In the genomic region with DNA sequence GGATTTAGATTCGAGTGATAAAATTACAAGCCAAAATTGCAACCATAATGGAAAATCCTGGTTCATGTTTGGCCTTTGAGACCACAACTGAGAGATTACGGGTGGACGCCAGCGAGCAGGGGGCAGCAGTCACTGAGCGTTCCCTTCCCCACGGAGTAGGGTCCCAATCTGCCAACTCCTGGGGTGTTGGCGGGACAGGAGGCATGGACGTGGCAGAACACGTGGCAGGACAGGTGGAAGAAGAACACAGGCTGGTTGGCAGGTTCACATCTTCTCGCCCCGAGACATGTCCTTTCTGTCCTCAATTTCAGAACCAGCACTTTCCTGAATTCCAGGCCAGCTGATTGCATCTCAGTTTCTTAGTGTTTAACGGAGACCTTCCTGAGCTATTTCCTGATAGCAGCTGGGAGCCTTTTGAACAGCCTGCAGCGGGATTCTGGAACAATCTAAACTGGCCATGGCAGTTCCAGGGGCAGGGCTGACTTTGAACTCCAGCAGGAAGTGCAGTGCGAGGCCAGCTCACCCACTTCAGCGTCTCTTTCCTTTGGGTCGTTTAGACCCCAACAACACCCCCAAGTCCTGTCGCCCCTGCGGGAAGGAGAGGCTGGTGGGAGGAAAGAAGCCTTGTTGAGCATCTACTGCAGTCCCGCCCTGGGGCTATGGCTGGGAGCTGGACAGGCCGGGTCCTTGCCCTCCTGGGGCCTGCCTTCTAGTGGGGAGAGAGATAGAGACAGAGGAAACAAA, we compare ENCODE assay signal across 21 cellular contexts.
A peak's percentile ranks its signal among the peaks of the same experiment; 100 is the strongest.
DNase-seq lines count a peak whose midpoint lies in the region; ATAC-seq and TF ChIP-seq lines count a peak whose summit lies in the region.
"Had no signal": no experiment of that assay in that cellular context is flagged by ENCODE, and none has a peak within 500 bp of the region (broad histone marks: within the 10 kb centered on the region; RNA-seq: fewer than 3 reads in every experiment).

No MANE protein-coding gene starts in this region.

- dilution Hi-C loops in IMR-90 (cut with HindIII; ENCODE audit: low sequenced_read_pairs, unreplicated experiment): no loop called here

- no peak overlapping the region for H3K9ac ChIP-seq in IMR-90 (ENCODE audit: low read depth, low read length)
- H3K9ac ChIP-seq: GM23248 had no signal

- DNase-seq in IMR-90: no peak
- no peak for DNase-seq in endothelial cell (ENCODE audit: low spot score)
- DNase-seq in lower lobe of right lung: no peak
- DNase-seq in upper lobe of right lung: no peak
- no peak for DNase-seq in GM19240 (ENCODE audit: insufficient read length, low spot score)
- DNase-seq in HT-29 (ENCODE audit: low spot score): no peak
- DNase-seq: DMS53, GM23248, HCEC 1CT, MV-4-11, NCI-H1105 treated with DMSO at 0.1 percent for 48 hours, NCI-H2029 treated with DMSO at 0.1 percent for 48 hours, NCI-H345, NCI-H524, Peyer's patch, SJCRH30 had no signal

- H3K4me3 Mint-ChIP-seq in endothelial cell (ENCODE audit: unreplicated experiment): no peak overlapping the region
- H3K4me3 Mint-ChIP-seq: B cell, IgD-negative memory B cell had no signal

- peaks cover 10% of the 10 kb centered on the region for H3K36me3 Mint-ChIP-seq in endothelial cell (ENCODE audit: low read depth, unreplicated experiment)
- H3K36me3 Mint-ChIP-seq: IgD-negative memory B cell had no signal

- H3K4me1 ChIP-seq in IMR-90 (ENCODE audit: control insufficient read depth, insufficient read depth, low read length): peaks cover 32% of the 10 kb centered on the region
- H3K4me1 ChIP-seq in lower lobe of right lung: no peaks in the 10 kb centered on the region
- no peaks in the 10 kb centered on the region for H3K4me1 ChIP-seq in upper lobe of right lung
- H3K4me1 ChIP-seq: A549, Peyer's patch had no signal

- no peak for TF ChIP-seq RAD21 in IMR-90 (IDR thresholded peaks at IDR 0.05; ENCODE audit: low read length)

- TF ChIP-seq CTCF in IMR-90 (conservative IDR thresholded peaks at IDR 0.05; ENCODE audit: low read depth, low read length): no peak
- no peak for TF ChIP-seq CTCF in endothelial cell (IDR thresholded peaks at IDR 0.05; ENCODE audit: unreplicated experiment)
- TF ChIP-seq CTCF in lower lobe of right lung (IDR thresholded peaks at IDR 0.05): no peak
- TF ChIP-seq CTCF in upper lobe of right lung (IDR thresholded peaks at IDR 0.05): no peak

- peak overlapping the region; percentile 47 for H2BK5ac ChIP-seq in IMR-90 (ENCODE audit: low read depth, low read length, poor library complexity, severe bottlenecking)

- peak overlapping the region; percentile 94; the same call in 2 of the 3 replicates for H2BK15ac ChIP-seq in IMR-90 (ENCODE audit: low read depth, low read length)

- intact Hi-C loops in IMR-90 (cut with micrococcal nuclease) (no loop called here), lower lobe of right lung (cut with DNase I) (no loop called here), upper lobe of right lung (cut with DNase I) (no loop called here)

- peaks cover 4% of the 10 kb centered on the region for H3K9me3 ChIP-seq in IMR-90 (ENCODE audit: control insufficient read depth, insufficient read depth, low read length)
- no peaks in the 10 kb centered on the region for H3K9me3 ChIP-seq in lower lobe of right lung
- H3K9me3 ChIP-seq in upper lobe of right lung: no peaks in the 10 kb centered on the region
- H3K9me3 ChIP-seq: Peyer's patch, SJCRH30 had no signal

- H2AFZ ChIP-seq in IMR-90 (replicated peaks; ENCODE audit: low read length, poor library complexity): peak overlapping the region; percentile 47
- H2AFZ ChIP-seq: GM23248 had no signal

- H3K79me1 ChIP-seq in IMR-90 (ENCODE audit: low read depth in 1 of 2, low read length in 2 of 2): peaks cover 0 to 20% of the 10 kb centered on the region in 2 experiments; a peak in 2 of 4 replicates

- in situ Hi-C loops in IMR-90 (cut with MboI; ENCODE audit: low sequenced_read_pairs): no loop called here

- no peak for ATAC-seq in IMR-90 (ENCODE audit: low read depth)
- peak in 1 of 2 donors; percentile 25 for ATAC-seq in lower lobe of right lung
- peak; percentile 22 for ATAC-seq in upper lobe of right lung
- ATAC-seq in SK-N-SH treated with all-trans-retinoic acid at 6 μM for 48 hours: no peak
- ATAC-seq: GM12878 had no signal

- peak overlapping the region; percentile 7 for H4K5ac ChIP-seq in IMR-90 (ENCODE audit: low read depth, low read length)

- H3K9me1 ChIP-seq in IMR-90 (ENCODE audit: insufficient read depth, low read length): peaks cover 22% of the 10 kb centered on the region

- peak overlapping the region; percentile 22 for H3K27ac Mint-ChIP-seq in endothelial cell (ENCODE audit: unreplicated experiment)
- H3K27ac Mint-ChIP-seq: B cell, IgD-negative memory B cell had no signal

- H3K4me2 ChIP-seq in IMR-90 (ENCODE audit: low read depth, low read length): no peak overlapping the region
- H3K4me2 ChIP-seq: A549 had no signal

- H4K8ac ChIP-seq in IMR-90 (ENCODE audit: low read depth in 2 of 2, low read length in 2 of 2): peak overlapping the region; percentile 25 to 51; a peak in 2 of 4 replicates

- 0 out of 2 replicates have a peak overlapping the region, but pooled peaks have one; percentile 17 for H3K27ac ChIP-seq in IMR-90 (ENCODE audit: insufficient read depth, low read length)
- peak overlapping the region; percentile 46 for H3K27ac ChIP-seq in lower lobe of right lung
- peak overlapping the region; percentile 60 for H3K27ac ChIP-seq in upper lobe of right lung
- H3K27ac ChIP-seq: A549, GM23248, Peyer's patch, SJCRH30 had no signal

- TF ChIP-seq POLR2A in IMR-90 (IDR thresholded peaks at IDR 0.05; ENCODE audit: low read depth, low read length): no peak

- H3K9me3 Mint-ChIP-seq in endothelial cell (ENCODE audit: unreplicated experiment): no peaks in the 10 kb centered on the region

- H3K27me3 ChIP-seq in IMR-90 (ENCODE audit: control insufficient read depth, insufficient read depth, low read length): no peaks in the 10 kb centered on the region
- peaks cover 39% of the 10 kb centered on the region for H3K27me3 ChIP-seq in lower lobe of right lung (ENCODE audit: low read depth)
- H3K27me3 ChIP-seq in upper lobe of right lung: peaks cover 13% of the 10 kb centered on the region
- H3K27me3 ChIP-seq: Peyer's patch, SJCRH30 had no signal

- H3K23ac ChIP-seq in IMR-90 (ENCODE audit: low read depth, low read length): no peak overlapping the region

- peak overlapping the region; percentile 88 for H3K4ac ChIP-seq in IMR-90 (ENCODE audit: low read depth, low read length)

- H2BK120ac ChIP-seq in IMR-90 (ENCODE audit: low read depth, low read length): peak overlapping the region; percentile 82

- no peaks in the 10 kb centered on the region for H4K20me1 ChIP-seq in IMR-90 (ENCODE audit: insufficient read depth, low read length)

- H2BK20ac ChIP-seq in IMR-90 (ENCODE audit: low read depth, low read length): peak overlapping the region; percentile 78

- 0 out of 2 replicates have a peak overlapping the region, but pooled peaks have one; percentile 31 for H3K14ac ChIP-seq in IMR-90 (replicated peaks; ENCODE audit: low read depth, low read length)

- H2AK9ac ChIP-seq in IMR-90 (replicated peaks; ENCODE audit: low read depth, low read length, poor library complexity): peak overlapping the region; percentile 66

- H3K4me1 Mint-ChIP-seq in endothelial cell (ENCODE audit: unreplicated experiment): peaks cover 28% of the 10 kb centered on the region
- H3K4me1 Mint-ChIP-seq: B cell, IgD-negative memory B cell had no signal

- H3K56ac ChIP-seq in IMR-90 (ENCODE audit: extremely low read depth, insufficient read depth, low read length): no peak overlapping the region

- POLR2A ChIA-PET in IMR-90 (lab: Charles Lee; ENCODE audit: unreplicated experiment): no interaction called here

- H3K36me3 ChIP-seq in IMR-90 (ENCODE audit: control insufficient read depth, insufficient read depth, low read length) (no peaks in the 10 kb centered on the region), lower lobe of right lung (no peaks in the 10 kb centered on the region), upper lobe of right lung (no peaks in the 10 kb centered on the region)
- H3K36me3 ChIP-seq: Peyer's patch, SJCRH30 had no signal

- H4K91ac ChIP-seq in IMR-90 (ENCODE audit: insufficient read depth, low read depth, low read length): peak overlapping the region; percentile 80

- H3K27me3 Mint-ChIP-seq in endothelial cell (ENCODE audit: unreplicated experiment): peaks cover 8% of the 10 kb centered on the region

- peak overlapping the region; percentile 96 for H2AK5ac ChIP-seq in IMR-90 (ENCODE audit: low read depth, low read length)

- BruUV-seq in IMR-90 (replicated peaks; lab: Mats Ljungman, UMichigan): no TSS peak

- H3K4me3 ChIP-seq in IMR-90 (ENCODE audit: insufficient read depth, low read depth, low read length): no peak overlapping the region
- H3K4me3 ChIP-seq in lower lobe of right lung: no peak overlapping the region
- no peak overlapping the region for H3K4me3 ChIP-seq in upper lobe of right lung
- H3K4me3 ChIP-seq: A549, GM12878, GM23248, Peyer's patch, SJCRH30 had no signal

- CTCF ChIA-PET in IMR-90 (lab: Yijun Ruan, JAX): no interaction called here

- 0 out of 2 replicates have a peak overlapping the region, but pooled peaks have one; percentile 48 for H3K18ac ChIP-seq in IMR-90 (ENCODE audit: low read depth, low read length)

- 86% methylated on average over 12 of the region's 20 CpGs; no CpG with 5 or more reads in 1 of the 2 experiments for WGBS in IMR-90 (ENCODE audit: extremely low coverage in 2 of 2, insufficient read length in 1 of 2), 2 experiments

TF ChIP-seq in IMR-90, 13 proteins besides CTCF, POLR2A, EP300 and RAD21:
- TF ChIP-seq CHD1 (IDR thresholded peaks at IDR 0.05; ENCODE audit: low read depth, low read length) (no peak), RFX5 (IDR thresholded peaks at IDR 0.05; ENCODE audit: low read depth, low read length) (no peak), NFE2L2 (IDR thresholded peaks at IDR 0.05; ENCODE audit: low read depth, low read length) (no peak), CEBPB (IDR thresholded peaks at IDR 0.05; ENCODE audit: low read depth, low read length) (no peak)

TF ChIP-seq in SK-N-SH treated with all-trans-retinoic acid at 6 μM for 48 hours, 23 proteins besides CTCF, POLR2A, EP300 and RAD21 (continues in another document):
- no peak for TF ChIP-seq TCF4 (CRISPR knock-in tag; IDR thresholded peaks at IDR 0.05; ENCODE audit: borderline replicate concordance)
- no peak for TF ChIP-seq OSR1 (CRISPR knock-in tag; IDR thresholded peaks at IDR 0.05)
- TF ChIP-seq CSDC2 (CRISPR knock-in tag; IDR thresholded peaks at IDR 0.05): no peak
- TF ChIP-seq TOX (CRISPR knock-in tag; IDR thresholded peaks at IDR 0.05; ENCODE audit: borderline replicate concordance): no peak
- TF ChIP-seq ZC3H10 (CRISPR knock-in tag; IDR thresholded peaks at IDR 0.05): no peak
- no peak for TF ChIP-seq ZNF70 (CRISPR knock-in tag; IDR thresholded peaks at IDR 0.05)
- TF ChIP-seq SNAI2 (CRISPR knock-in tag; IDR thresholded peaks at IDR 0.05): no peak
